Comparison of ENCODE assay signal across 1 cellular context in genomic region chr22:37681001-37681424, GRCh38.
TF ChIP-seq lines count a peak whose summit lies in the region.

No MANE protein-coding gene starts in this region.

TF ChIP-seq in H1, 55 proteins besides CTCF, POLR2A, EP300 and RAD21:
- TF ChIP-seq KDM5A (IDR thresholded peaks at IDR 0.05; ENCODE audit: low read length), result no peak
- no peak for TF ChIP-seq JUN (IDR thresholded peaks at IDR 0.05; ENCODE audit: low read depth, low read length)
- no peak for TF ChIP-seq JUND (IDR thresholded peaks at IDR 0.05; ENCODE audit: low read length)
- TF ChIP-seq MAX (IDR thresholded peaks at IDR 0.05), result no peak
- TF ChIP-seq HDAC6 (IDR thresholded peaks at IDR 0.05; ENCODE audit: low read depth, low read length), result no peak
- no peak for TF ChIP-seq CHD2 (IDR thresholded peaks at IDR 0.05; ENCODE audit: low read length)
- TF ChIP-seq, protein P1, sequence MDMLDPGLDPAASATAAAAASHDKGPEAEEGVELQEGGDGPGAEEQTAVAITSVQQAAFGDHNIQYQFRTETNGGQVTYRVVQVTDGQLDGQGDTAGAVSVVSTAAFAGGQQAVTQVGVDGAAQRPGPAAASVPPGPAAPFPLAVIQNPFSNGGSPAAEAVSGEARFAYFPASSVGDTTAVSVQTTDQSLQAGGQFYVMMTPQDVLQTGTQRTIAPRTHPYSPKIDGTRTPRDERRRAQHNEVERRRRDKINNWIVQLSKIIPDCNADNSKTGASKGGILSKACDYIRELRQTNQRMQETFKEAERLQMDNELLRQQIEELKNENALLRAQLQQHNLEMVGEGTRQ (IDR thresholded peaks at IDR 0.05; ENCODE audit: low read length), result no peak
- no peak for TF ChIP-seq BACH1 (IDR thresholded peaks at IDR 0.05; ENCODE audit: low read length)
- no peak for TF ChIP-seq EGR1 (IDR thresholded peaks at IDR 0.05; ENCODE audit: borderline replicate concordance, low read depth, low read length)
- no peak for TF ChIP-seq RXRA (IDR thresholded peaks at IDR 0.05; ENCODE audit: insufficient read depth, low read depth, low read length)
- TF ChIP-seq SRF (IDR thresholded peaks at IDR 0.05; ENCODE audit: low read depth, low read length), result no peak
- no peak for TF ChIP-seq SP1 (IDR thresholded peaks at IDR 0.05; ENCODE audit: low read depth, low read length)
- TF ChIP-seq PHF8 (conservative IDR thresholded peaks at IDR 0.05; ENCODE audit: low read depth, low read length), result no peak
- TF ChIP-seq SIX5 (IDR thresholded peaks at IDR 0.05; ENCODE audit: low read depth, low read length), result no peak
- no peak for TF ChIP-seq CHD7 (IDR thresholded peaks at IDR 0.05; ENCODE audit: insufficient replicate concordance, low read length)
- no peak; the same call in 1 of the 2 replicates for TF ChIP-seq SP4 (IDR thresholded peaks at IDR 0.05; ENCODE audit: low read length)
- no peak for TF ChIP-seq BCL11A (IDR thresholded peaks at IDR 0.05; ENCODE audit: low read depth in 2 of 2, low read length in 2 of 2)
- no peak for TF ChIP-seq KDM1A (IDR thresholded peaks at IDR 0.05; ENCODE audit: borderline replicate concordance, low read length)
